Comparison of ENCODE assay signal across 8 cellular contexts in genomic region chr2:159712929-159713575, GRCh38. TPM values are rescaled to one million over a fixed set of nuclear protein-coding genes. Genes with fewer than 3 reads are reported as not detected.
DNase-seq lines count a peak whose midpoint lies in the region; ATAC-seq and TF ChIP-seq lines count a peak whose summit lies in the region.

No MANE protein-coding gene starts in this region.

- intact Hi-C loops in natural killer cell (cut with micrococcal nuclease), result loop anchor here (2.0 to 10.0 kb wide), 5 partner anchors 96 to 568 kb away; partner anchors contain the start of genes BAZ2B and WDSUB1

- ATAC-seq in HG02759 (IDR thresholded peaks at IDR 0.05; ENCODE audit: unreplicated experiment), result peak; percentile 6
- ATAC-seq in natural killer cell, result peak; percentile 3 to 12 (median 6)

- no peaks in the 10 kb centered on the region for H3K36me3 Mint-ChIP-seq in natural killer cell

- no peaks in the 10 kb centered on the region for H3K27me3 Mint-ChIP-seq in natural killer cell (ENCODE audit: low read depth in 2 of 2)

- H3K4me3 Mint-ChIP-seq in natural killer cell, result peak overlapping the region; percentile 99

- no peak for TF ChIP-seq CTCF in natural killer cell (IDR thresholded peaks at IDR 0.05)

- H3K9me3 Mint-ChIP-seq in natural killer cell, result no peaks in the 10 kb centered on the region

- peak overlapping the region; percentile 97 to 100 for H3K27ac Mint-ChIP-seq in natural killer cell

- H3K4me1 Mint-ChIP-seq in natural killer cell, result peaks cover 53 to 57% of the 10 kb centered on the region in 2 donors

- H3K27ac ChIP-seq in epithelial cell of prostate, result peak overlapping the region; percentile 88

- peak; percentile 24 for DNase-seq in NCI-H1105 treated with DMSO at 0.1 percent for 48 hours (lab: John Stamatoyannopoulos, UW)
- DNase-seq in NCI-H1105 (lab: John Stamatoyannopoulos, UW), result no peak
- peak; percentile 23 for DNase-seq in RPMI7951 (ENCODE audit: low read depth)
- no peak for DNase-seq in epithelial cell of prostate (ENCODE audit: low read depth, low spot score)
- no peak for DNase-seq in natural killer cell
- DNase-seq in NCI-H1694 (lab: John Stamatoyannopoulos, UW), result no peak
- DNase-seq in NK-92 treated with Interleukin-12 subunit alpha and Interleukin-12 subunit beta, amount 100 ng/mL, for 24 hours (lab: John Stamatoyannopoulos, UW), result no peak

RNA-seq across cellular contexts. Expression of gene MARCHF7, which starts 0.7 kb away (rescaled TPM):
- total RNA-seq in RPMI7951 (2014; rRNA removed; shearing (Covaris generic)), result 117 and 134 TPM in 2 replicates
- 10 to 100 TPM; 60.5 to 96.5 (median 66.8) TPM for total RNA-seq in natural killer cell

Comparison
In these comparisons a context has a peak if more than half of its experiments do, and no peak if none do; other contexts are left out.
1. DNase-seq: peak in NCI-H1105 treated with DMSO at 0.1 percent for 48 hours (single experiment) and RPMI7951 (single experiment); none in NCI-H1105 (single experiment), epithelial cell of prostate (single experiment), natural killer cell (single experiment), NCI-H1694 (single experiment) and NK-92 treated with Interleukin-12 subunit alpha and Interleukin-12 subunit beta, amount 100 ng/mL, for 24 hours (single experiment).